ENCODE assay signal across 32 cellular contexts in genomic region chr1:41347276-41347675, GRCh38. TPM values are rescaled to one million over a fixed set of nuclear protein-coding genes. Genes with fewer than 3 reads are reported as not detected.
A peak's percentile ranks its signal among the peaks of the same experiment; 100 is the strongest.
DNase-seq lines count a peak whose midpoint lies in the region; ATAC-seq, FAIRE-seq and TF ChIP-seq lines count a peak whose summit lies in the region.
"Had no signal": no experiment of that assay in that cellular context is flagged by ENCODE, and none has a peak within 500 bp of the region (broad histone marks: within the 10 kb centered on the region; RNA-seq: fewer than 3 reads in every experiment).

No MANE protein-coding gene starts in this region.

- H3K9me3 Mint-ChIP-seq in type B pancreatic cell, result no peaks in the 10 kb centered on the region
- no peaks in the 10 kb centered on the region for H3K9me3 Mint-ChIP-seq in activated CD4-positive, alpha-beta T cell treated with anti-CD3 and anti-CD28 coated beads, Interleukin-2, amount 10 ng/mL, durations not matched to agents 24 days and 14 days
- H3K9me3 Mint-ChIP-seq: CD4-positive, alpha-beta memory T cell; stimulated activated naive CD8-positive, alpha-beta T cell treated with anti-CD3 and anti-CD28 coated beads, Interleukin-15, amount 100 ng/mL, for 72 hours had no signal

- no peaks in the 10 kb centered on the region for H3K27me3 Mint-ChIP-seq in type B pancreatic cell
- peaks cover 11% of the 10 kb centered on the region for H3K27me3 Mint-ChIP-seq in activated CD4-positive, alpha-beta T cell treated with anti-CD3 and anti-CD28 coated beads, Interleukin-2, amount 10 ng/mL, durations not matched to agents 24 days and 14 days

- peak; percentile 31; the same call in 1 of the 3 replicates for ATAC-seq in RWPE2 (ENCODE audit: low read depth)
- ATAC-seq: gastroesophageal sphincter; left lobe of liver; stimulated activated naive CD8-positive, alpha-beta T cell treated with anti-CD3 and anti-CD28 coated beads, Interleukin-15, amount 100 ng/mL, for 72 hours had no signal

- no peak overlapping the region for H3K27ac ChIP-seq in RWPE2 (ENCODE audit: poor library complexity, severe bottlenecking)
- no peak overlapping the region for H3K27ac ChIP-seq in small intestine (ENCODE audit: low read depth in 1 of 2, low read length in 1 of 2)
- H3K27ac ChIP-seq: breast epithelium, gastroesophageal sphincter, skin epidermis, tibial nerve had no signal

- DNase-seq in activated T-cell treated with anti-CD3 and anti-CD28 coated beads, Interleukin-2, amount 50 U/mL, for 48 hours, result peak; percentile 6 to 12
- DNase-seq in activated T-cell treated with anti-CD3 and anti-CD28 coated beads for 4 hours (no peak), RWPE2 (ENCODE audit: low spot score) (no peak), islet precursor cell (peak; percentile 87), type B pancreatic cell (ENCODE audit: extremely low spot score, unreplicated experiment) (no peak), small intestine (no peak), H54 (ENCODE audit: insufficient read length, low spot score) (no peak)
- DNase-seq in activated CD4-positive, alpha-beta T cell treated with anti-CD3 and anti-CD28 coated beads, Interleukin-2, amount 10 ng/mL, durations not matched to agents 24 days and 14 days, result no peak
- DNase-seq: activated CD4-positive, alpha-beta T cell treated with anti-CD3 and anti-CD28 coated beads for 4 hours; activated naive CD4-positive, alpha-beta T cell treated with anti-CD3 and anti-CD28 coated beads, Interleukin-2, amount 50 U/mL, for 16 hours; amniotic stem cell; CD4-positive, alpha-beta memory T cell; cortex of kidney; DMS153; GOT3; hippocampal formation; mesenchymal stem cell; NCI-H1092; NCI-H187; NCI-H2171 treated with DMSO at 0.1 percent for 48 hours; NCI-H526; nucleus accumbens; stimulated activated CD4-positive, alpha-beta T cell treated with anti-CD3 and anti-CD28 coated beads, Interleukin-1b, Interleukin-23, amount 100 ng/mL, for 48 hours; stimulated activated CD8-positive, alpha-beta memory T cell treated with anti-CD3 and anti-CD28 coated beads, Interleukin-4, amount 100 ng/mL, for 48 hours; stimulated activated naive CD8-positive, alpha-beta T cell treated with anti-CD3 and anti-CD28 coated beads, Interleukin-15, amount 100 ng/mL, for 72 hours; T-helper 2 cell had no signal

- intact Hi-C loops in activated CD4-positive, alpha-beta T cell treated with anti-CD3 and anti-CD28 coated beads, Interleukin-2, amount 10 ng/mL, durations not matched to agents 24 days and 14 days (cut with micrococcal nuclease), result no loop called here

- peak overlapping the region; percentile 34 for H3K4me3 Mint-ChIP-seq in type B pancreatic cell
- no peak overlapping the region for H3K4me3 Mint-ChIP-seq in activated CD4-positive, alpha-beta T cell treated with anti-CD3 and anti-CD28 coated beads, Interleukin-2, amount 10 ng/mL, durations not matched to agents 24 days and 14 days
- H3K4me3 Mint-ChIP-seq: CD4-positive, alpha-beta memory T cell; stimulated activated naive CD8-positive, alpha-beta T cell treated with anti-CD3 and anti-CD28 coated beads, Interleukin-15, amount 100 ng/mL, for 72 hours had no signal

- peaks cover 5% of the 10 kb centered on the region for H3K4me1 Mint-ChIP-seq in type B pancreatic cell (ENCODE audit: unreplicated experiment)
- peaks cover 9% of the 10 kb centered on the region for H3K4me1 Mint-ChIP-seq in activated CD4-positive, alpha-beta T cell treated with anti-CD3 and anti-CD28 coated beads, Interleukin-2, amount 10 ng/mL, durations not matched to agents 24 days and 14 days

- H3K36me3 ChIP-seq in RWPE2 (ENCODE audit: low read depth), result no peaks in the 10 kb centered on the region
- H3K36me3 ChIP-seq in small intestine (ENCODE audit: control insufficient read depth in 2 of 2, insufficient read depth in 2 of 2, low read length in 2 of 2), result no peaks in the 10 kb centered on the region
- H3K36me3 ChIP-seq: breast epithelium, gastroesophageal sphincter, tibial nerve had no signal

- H3K27ac Mint-ChIP-seq in type B pancreatic cell, result peak overlapping the region; percentile 80
- H3K27ac Mint-ChIP-seq in activated CD4-positive, alpha-beta T cell treated with anti-CD3 and anti-CD28 coated beads, Interleukin-2, amount 10 ng/mL, durations not matched to agents 24 days and 14 days, result no peak overlapping the region
- H3K27ac Mint-ChIP-seq: CD4-positive, alpha-beta memory T cell had no signal

- H3K9me3 ChIP-seq in RWPE2 (ENCODE audit: severe bottlenecking) (no peaks in the 10 kb centered on the region), small intestine (ENCODE audit: control insufficient read depth, low read depth) (no peaks in the 10 kb centered on the region)
- H3K9me3 ChIP-seq: breast epithelium, gastroesophageal sphincter, tibial nerve had no signal

- no peak for TF ChIP-seq POLR2A in H54 (IDR thresholded peaks at IDR 0.05; ENCODE audit: low read depth, low read length)

- no peak overlapping the region for H3K4me3 ChIP-seq in RWPE2 (ENCODE audit: severe bottlenecking)
- no peak overlapping the region for H3K4me3 ChIP-seq in small intestine (ENCODE audit: low read depth in 1 of 2, low read length in 2 of 2)
- H3K4me3 ChIP-seq: breast epithelium, gastroesophageal sphincter, skin epidermis, tibial nerve had no signal

- H3K4me1 ChIP-seq in RWPE2 (ENCODE audit: insufficient read depth, poor library complexity, severe bottlenecking) (peaks cover under 1% of the 10 kb centered on the region), small intestine (ENCODE audit: control insufficient read depth in 2 of 2, insufficient read depth in 1 of 2, low read depth in 1 of 2, low read length in 1 of 2) (no peaks in the 10 kb centered on the region)
- H3K4me1 ChIP-seq: breast epithelium, tibial nerve had no signal

- 55 to 79% (median 79%) methylated on average over 2 of the region's 2 CpGs for WGBS in small intestine, 3 donors

- H3K27me3 ChIP-seq in RWPE2 (ENCODE audit: insufficient read depth, poor library complexity, severe bottlenecking) (no peaks in the 10 kb centered on the region), small intestine (ENCODE audit: control insufficient read depth in 2 of 2, insufficient read depth in 2 of 2, low read length in 2 of 2) (no peaks in the 10 kb centered on the region)
- H3K27me3 ChIP-seq: breast epithelium, gastroesophageal sphincter had no signal

- no peaks in the 10 kb centered on the region for H3K36me3 Mint-ChIP-seq in type B pancreatic cell
- H3K36me3 Mint-ChIP-seq in activated CD4-positive, alpha-beta T cell treated with anti-CD3 and anti-CD28 coated beads, Interleukin-2, amount 10 ng/mL, durations not matched to agents 24 days and 14 days (ENCODE audit: low read depth), result no peaks in the 10 kb centered on the region
- H3K36me3 Mint-ChIP-seq: CD4-positive, alpha-beta memory T cell had no signal

- FAIRE-seq in small intestine (lab: Jason Lieb, UNC) (no peak), H54 (lab: Jason Lieb, UNC) (no peak)
- FAIRE-seq: G401.6 had no signal

- TF ChIP-seq CTCF in RWPE2 (IDR thresholded peaks at IDR 0.05; ENCODE audit: poor library complexity, severe bottlenecking) (no peak), type B pancreatic cell (conservative IDR thresholded peaks at IDR 0.05) (no peak)

RNA-seq across cellular contexts. Expression of gene FOXO6, which starts 14.0 kb away (rescaled TPM):
- total RNA-seq in type B pancreatic cell (ENCODE audit: low replicate concordance), result 9.9 and 21.1 TPM in 2 replicates
- polyA plus RNA-seq in small intestine, result under 1 TPM in 1 of 3 donors, not detected in 2; 0.34 TPM
- total RNA-seq in activated CD4-positive, alpha-beta T cell treated with anti-CD3 and anti-CD28 coated beads, Interleukin-2, amount 10 ng/mL, durations not matched to agents 24 days and 14 days, result not detected in 2 replicates
- total RNA-seq: CD4-positive, alpha-beta memory T cell had no signal
- polyA plus RNA-seq: CD4-positive, alpha-beta memory T cell had no signal

Comparison
In these comparisons a context has a peak if more than half of its experiments do, and no peak if none do; other contexts are left out.
1. DNase-seq: peak in activated T-cell treated with anti-CD3 and anti-CD28 coated beads, Interleukin-2, amount 50 U/mL, for 48 hours (2 of 2) and islet precursor cell (single experiment); none in activated T-cell treated with anti-CD3 and anti-CD28 coated beads for 4 hours (single experiment), RWPE2 (single experiment), type B pancreatic cell (single experiment), small intestine (single experiment), H54 (single experiment) and activated CD4-positive, alpha-beta T cell treated with anti-CD3 and anti-CD28 coated beads, Interleukin-2, amount 10 ng/mL, durations not matched to agents 24 days and 14 days (single experiment).
2. RNA of gene FOXO6, which starts 14.0 kb away (total RNA-seq): 9.9 to 21.1 TPM in type B pancreatic cell; not detected in activated CD4-positive, alpha-beta T cell treated with anti-CD3 and anti-CD28 coated beads, Interleukin-2, amount 10 ng/mL, durations not matched to agents 24 days and 14 days; every median in the first group is over 10 times any median in the second.